Comparison of ENCODE assay signal across 13 cellular contexts in the genomic region with DNA sequence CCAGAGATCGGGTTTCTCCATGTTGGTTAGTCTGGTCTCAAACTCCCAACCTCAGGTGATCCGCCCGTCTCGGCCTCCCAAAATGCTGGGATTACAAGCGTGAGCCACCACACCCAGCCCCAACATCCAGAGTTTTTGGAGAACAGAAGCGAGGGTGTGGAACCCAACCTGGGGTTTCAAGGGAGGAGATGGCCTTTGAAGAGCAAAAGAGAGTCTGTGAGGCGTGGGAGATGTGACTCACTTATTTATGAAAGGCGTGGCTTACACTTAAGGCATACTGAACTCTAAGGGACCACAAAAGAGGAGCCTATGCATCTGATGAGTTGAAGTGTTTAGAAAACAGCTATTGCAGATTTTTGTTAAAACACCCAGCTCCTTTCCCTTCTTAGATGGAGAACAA. TPM values are rescaled to one million over a fixed set of nuclear protein-coding genes. Genes with fewer than 3 reads are reported as not detected.
A peak's percentile ranks its signal among the peaks of the same experiment; 100 is the strongest.
DNase-seq lines count a peak whose midpoint lies in the region; TF ChIP-seq lines count a peak whose summit lies in the region.
"Had no signal": no experiment of that assay in that cellular context is flagged by ENCODE, and none has a peak within 500 bp of the region (broad histone marks: within the 10 kb centered on the region; RNA-seq: fewer than 3 reads in every experiment).

No MANE protein-coding gene starts in this region.

- no peak overlapping the region for H3K4me2 ChIP-seq in osteoblast (ENCODE audit: insufficient read depth, low read length)
- H3K4me2 ChIP-seq: neural progenitor cell had no signal

- H3K27ac ChIP-seq in HEK293 (ENCODE audit: extremely low read depth, low read depth, low read length) = no peak overlapping the region
- no peak overlapping the region for H3K27ac ChIP-seq in osteoblast (ENCODE audit: low read depth, low read length)
- H3K27ac ChIP-seq: neural progenitor cell had no signal

- H3K36me3 ChIP-seq in HEK293 (ENCODE audit: control insufficient read depth in 2 of 2, insufficient read depth in 1 of 2, low read length in 2 of 2) = no peaks in the 10 kb centered on the region
- no peaks in the 10 kb centered on the region for H3K36me3 ChIP-seq in osteoblast (ENCODE audit: insufficient read depth, low read length)
- H3K36me3 ChIP-seq: neural progenitor cell had no signal

- TF ChIP-seq CTCF in HEK293 (tag by site-specific recombination; IDR thresholded peaks at IDR 0.05) (no peak), osteoblast (IDR thresholded peaks at IDR 0.05; ENCODE audit: extremely low read depth, low read depth, low read length) (no peak), HFFc6 (IDR thresholded peaks at IDR 0.05) (no peak)

- H2AFZ ChIP-seq in osteoblast (ENCODE audit: low read length) = no peak overlapping the region
- H2AFZ ChIP-seq: neural progenitor cell had no signal

- intact Hi-C loops in posterior vena cava (cut with DNase I) = no loop called here

- CTCF ChIA-PET in HEK293 (lab: Yijun Ruan, JAX) = interaction anchor here (0.6 to 1.5 kb wide), 2 partner anchors 47 to 89 kb away, joined by 3 to 4 read pairs; no protein-coding TSS in a partner anchor

- POLR2A ChIA-PET in HEK293 (lab: Yijun Ruan, JAX) = interaction anchor here (1.1 kb wide), 1 partner anchor 19 kb away, joined by 3 read pairs; the partner anchor contains the start of gene SLC16A6

- H3K4me3 ChIP-seq in HEK293 (ENCODE audit: low read depth, low read length) (no peak overlapping the region), osteoblast (ENCODE audit: insufficient read depth, low read length) (no peak overlapping the region)
- H3K4me3 ChIP-seq: neural progenitor cell had no signal

- H3K9me3 ChIP-seq in HEK293 (ENCODE audit: control insufficient read depth, insufficient read depth, low read depth, low read length) (no peaks in the 10 kb centered on the region), osteoblast (ENCODE audit: low read depth, low read length) (no peaks in the 10 kb centered on the region)

- H3K27ac Mint-ChIP-seq in HFFc6 = no peak overlapping the region
- H3K27ac Mint-ChIP-seq: neural progenitor cell had no signal

- H3K4me1 ChIP-seq in HEK293 (ENCODE audit: control insufficient read depth, insufficient read depth, low read length) = no peaks in the 10 kb centered on the region
- H3K4me1 ChIP-seq in osteoblast (ENCODE audit: insufficient read depth, low read length) = peaks cover 13% of the 10 kb centered on the region

- H3K36me3 Mint-ChIP-seq in HFFc6 (ENCODE audit: low read depth) = peaks cover 25% of the 10 kb centered on the region

- peaks cover 5% of the 10 kb centered on the region for H3K27me3 Mint-ChIP-seq in HFFc6 (ENCODE audit: insufficient read depth)

- H4K20me1 ChIP-seq in osteoblast (ENCODE audit: insufficient read depth, low read length) = no peaks in the 10 kb centered on the region

- DNase-seq in activated CD4-positive, alpha-beta T cell treated with anti-CD3 and anti-CD28 coated beads for 1 hour = peak; percentile 33
- DNase-seq in activated effector memory CD4-positive, alpha-beta T cell treated with anti-CD3 and anti-CD28 coated beads, Interleukin-2, amount 50 U/mL, for 16 hours = peak; percentile 67
- DNase-seq in osteoblast (ENCODE audit: insufficient read length, low spot score, missing footprints) = peak; percentile 69
- DNase-seq in NCI-H146 (lab: John Stamatoyannopoulos, UW) = no peak
- no peak for DNase-seq in OCI-M1 (lab: John Stamatoyannopoulos, UW)
- DNase-seq in posterior vena cava (ENCODE audit: low spot score) = no peak
- no peak for DNase-seq in HFFc6
- DNase-seq: amygdala, Calu3, Kasumi-1, NCI-H2171 had no signal

- H3K4me3 Mint-ChIP-seq in HFFc6 = no peak overlapping the region
- H3K4me3 Mint-ChIP-seq: neural progenitor cell had no signal

- H3K27me3 ChIP-seq in osteoblast (ENCODE audit: insufficient read depth, low read length) = no peaks in the 10 kb centered on the region
- H3K27me3 ChIP-seq: neural progenitor cell had no signal

- no peaks in the 10 kb centered on the region for H3K79me2 ChIP-seq in osteoblast (ENCODE audit: insufficient read depth, low read length)

- peaks cover 25% of the 10 kb centered on the region for H3K4me1 Mint-ChIP-seq in HFFc6 (ENCODE audit: low read depth)

- no peaks in the 10 kb centered on the region for H3K9me3 Mint-ChIP-seq in HFFc6

TF ChIP-seq in HEK293, 187 proteins besides CTCF, POLR2A, EP300 and RAD21 (continues in another document):
- TF ChIP-seq PBX3 (CRISPR knock-in tag; IDR thresholded peaks at IDR 0.05) (no peak), MZF1 (tag by site-specific recombination; IDR thresholded peaks at IDR 0.05; ENCODE audit: borderline replicate concordance) (no peak), ZSCAN30 (tag by site-specific recombination; IDR thresholded peaks at IDR 0.05) (no peak), ZNF19 (tag by site-specific recombination; IDR thresholded peaks at IDR 0.05; ENCODE audit: low read depth) (no peak)
- TF ChIP-seq, protein P1, sequence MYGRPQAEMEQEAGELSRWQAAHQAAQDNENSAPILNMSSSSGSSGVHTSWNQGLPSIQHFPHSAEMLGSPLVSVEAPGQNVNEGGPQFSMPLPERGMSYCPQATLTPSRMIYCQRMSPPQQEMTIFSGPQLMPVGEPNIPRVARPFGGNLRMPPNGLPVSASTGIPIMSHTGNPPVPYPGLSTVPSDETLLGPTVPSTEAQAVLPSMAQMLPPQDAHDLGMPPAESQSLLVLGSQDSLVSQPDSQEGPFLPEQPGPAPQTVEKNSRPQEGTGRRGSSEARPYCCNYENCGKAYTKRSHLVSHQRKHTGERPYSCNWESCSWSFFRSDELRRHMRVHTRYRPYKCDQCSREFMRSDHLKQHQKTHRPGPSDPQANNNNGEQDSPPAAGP (tag by site-specific recombination; IDR thresholded peaks at IDR 0.05) = peak; percentile 49; the same call in 1 of the 2 replicates
- TF ChIP-seq, protein P2, sequence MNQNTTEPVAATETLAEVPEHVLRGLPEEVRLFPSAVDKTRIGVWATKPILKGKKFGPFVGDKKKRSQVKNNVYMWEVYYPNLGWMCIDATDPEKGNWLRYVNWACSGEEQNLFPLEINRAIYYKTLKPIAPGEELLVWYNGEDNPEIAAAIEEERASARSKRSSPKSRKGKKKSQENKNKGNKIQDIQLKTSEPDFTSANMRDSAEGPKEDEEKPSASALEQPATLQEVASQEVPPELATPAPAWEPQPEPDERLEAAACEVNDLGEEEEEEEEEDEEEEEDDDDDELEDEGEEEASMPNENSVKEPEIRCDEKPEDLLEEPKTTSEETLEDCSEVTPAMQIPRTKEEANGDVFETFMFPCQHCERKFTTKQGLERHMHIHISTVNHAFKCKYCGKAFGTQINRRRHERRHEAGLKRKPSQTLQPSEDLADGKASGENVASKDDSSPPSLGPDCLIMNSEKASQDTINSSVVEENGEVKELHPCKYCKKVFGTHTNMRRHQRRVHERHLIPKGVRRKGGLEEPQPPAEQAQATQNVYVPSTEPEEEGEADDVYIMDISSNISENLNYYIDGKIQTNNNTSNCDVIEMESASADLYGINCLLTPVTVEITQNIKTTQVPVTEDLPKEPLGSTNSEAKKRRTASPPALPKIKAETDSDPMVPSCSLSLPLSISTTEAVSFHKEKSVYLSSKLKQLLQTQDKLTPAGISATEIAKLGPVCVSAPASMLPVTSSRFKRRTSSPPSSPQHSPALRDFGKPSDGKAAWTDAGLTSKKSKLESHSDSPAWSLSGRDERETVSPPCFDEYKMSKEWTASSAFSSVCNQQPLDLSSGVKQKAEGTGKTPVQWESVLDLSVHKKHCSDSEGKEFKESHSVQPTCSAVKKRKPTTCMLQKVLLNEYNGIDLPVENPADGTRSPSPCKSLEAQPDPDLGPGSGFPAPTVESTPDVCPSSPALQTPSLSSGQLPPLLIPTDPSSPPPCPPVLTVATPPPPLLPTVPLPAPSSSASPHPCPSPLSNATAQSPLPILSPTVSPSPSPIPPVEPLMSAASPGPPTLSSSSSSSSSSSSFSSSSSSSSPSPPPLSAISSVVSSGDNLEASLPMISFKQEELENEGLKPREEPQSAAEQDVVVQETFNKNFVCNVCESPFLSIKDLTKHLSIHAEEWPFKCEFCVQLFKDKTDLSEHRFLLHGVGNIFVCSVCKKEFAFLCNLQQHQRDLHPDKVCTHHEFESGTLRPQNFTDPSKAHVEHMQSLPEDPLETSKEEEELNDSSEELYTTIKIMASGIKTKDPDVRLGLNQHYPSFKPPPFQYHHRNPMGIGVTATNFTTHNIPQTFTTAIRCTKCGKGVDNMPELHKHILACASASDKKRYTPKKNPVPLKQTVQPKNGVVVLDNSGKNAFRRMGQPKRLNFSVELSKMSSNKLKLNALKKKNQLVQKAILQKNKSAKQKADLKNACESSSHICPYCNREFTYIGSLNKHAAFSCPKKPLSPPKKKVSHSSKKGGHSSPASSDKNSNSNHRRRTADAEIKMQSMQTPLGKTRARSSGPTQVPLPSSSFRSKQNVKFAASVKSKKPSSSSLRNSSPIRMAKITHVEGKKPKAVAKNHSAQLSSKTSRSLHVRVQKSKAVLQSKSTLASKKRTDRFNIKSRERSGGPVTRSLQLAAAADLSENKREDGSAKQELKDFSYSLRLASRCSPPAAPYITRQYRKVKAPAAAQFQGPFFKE (tag by site-specific recombination; IDR thresholded peaks at IDR 0.05; ENCODE audit: borderline replicate concordance) = no peak
- TF ChIP-seq, protein P3, sequence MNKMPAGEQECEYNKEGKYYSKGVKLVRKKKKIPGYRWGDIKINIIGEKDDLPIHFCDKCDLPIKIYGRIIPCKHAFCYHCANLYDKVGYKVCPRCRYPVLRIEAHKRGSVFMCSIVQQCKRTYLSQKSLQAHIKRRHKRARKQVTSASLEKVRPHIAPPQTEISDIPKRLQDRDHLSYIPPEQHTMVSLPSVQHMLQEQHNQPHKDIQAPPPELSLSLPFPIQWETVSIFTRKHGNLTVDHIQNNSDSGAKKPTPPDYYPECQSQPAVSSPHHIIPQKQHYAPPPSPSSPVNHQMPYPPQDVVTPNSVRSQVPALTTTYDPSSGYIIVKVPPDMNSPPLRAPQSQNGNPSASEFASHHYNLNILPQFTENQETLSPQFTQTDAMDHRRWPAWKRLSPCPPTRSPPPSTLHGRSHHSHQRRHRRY (tag by site-specific recombination; IDR thresholded peaks at IDR 0.05) = no peak

RNA-seq across cellular contexts. Expression of gene ARSG, which starts 18.8 kb away (rescaled TPM):
- total RNA-seq in osteoblast (7.6 and 7.7 TPM in 2 replicates), posterior vena cava (1 to 10 TPM; 5.7 to 7.5 TPM)
- 1 to 10 TPM; 4.0 to 7.0 (median 5.0) TPM for total RNA-seq in HFFc6 (2021; fragmentation: NEBNext Ultra II Directional; extraction: Animal tissue kit (Norgen Biotek cat#: 25700))

RNA-seq across cellular contexts. Expression of gene SLC16A6, which starts 19.2 kb away (rescaled TPM):
- 1.4 and 3.8 TPM in 2 replicates for total RNA-seq in osteoblast
- total RNA-seq in posterior vena cava = 1 to 10 TPM; 1.7 to 1.9 TPM
- under 1 TPM; 0.12 to 0.56 (median 0.38) TPM for total RNA-seq in HFFc6 (2021; fragmentation: NEBNext Ultra II Directional; extraction: Animal tissue kit (Norgen Biotek cat#: 25700))

Comparison
In these comparisons a context has a peak if more than half of its experiments do, and no peak if none do; other contexts are left out.
1. DNase-seq: peak in activated CD4-positive, alpha-beta T cell treated with anti-CD3 and anti-CD28 coated beads for 1 hour (single experiment), activated effector memory CD4-positive, alpha-beta T cell treated with anti-CD3 and anti-CD28 coated beads, Interleukin-2, amount 50 U/mL, for 16 hours (single experiment) and osteoblast (single experiment); none in NCI-H146 (single experiment), OCI-M1 (single experiment), posterior vena cava (single experiment) and HFFc6 (single experiment).